21 cellular contexts compared by ENCODE assay signal in the genomic region with DNA sequence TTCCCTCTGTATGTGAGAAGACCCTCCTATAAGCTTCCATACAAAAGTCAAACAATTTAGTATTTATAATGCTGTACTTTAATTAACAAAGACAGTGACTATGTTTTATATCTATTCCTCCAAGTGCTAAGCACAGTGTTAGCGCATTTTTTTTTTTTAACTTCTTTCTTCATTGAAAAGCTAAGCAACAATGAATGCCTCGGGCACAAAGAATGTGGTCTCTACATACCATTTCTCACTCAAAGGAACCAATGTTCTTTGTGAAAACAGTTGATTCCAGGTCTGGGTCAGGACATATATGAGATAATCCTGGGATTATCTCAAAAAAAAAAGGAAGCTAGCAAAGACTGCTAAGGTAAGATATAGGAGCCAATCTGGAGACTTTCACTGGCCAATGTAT. TPM values are rescaled to one million over a fixed set of nuclear protein-coding genes. Genes with fewer than 3 reads are reported as not detected.
DNase-seq lines count a peak whose midpoint lies in the region; ATAC-seq and TF ChIP-seq lines count a peak whose summit lies in the region.
"Had no signal": no experiment of that assay in that cellular context is flagged by ENCODE, and none has a peak within 500 bp of the region (broad histone marks: within the 10 kb centered on the region; RNA-seq: fewer than 3 reads in every experiment).

No MANE protein-coding gene starts in this region.

- TF ChIP-seq RAD21 in SK-N-SH (IDR thresholded peaks at IDR 0.05; ENCODE audit: low read length) = no peak

- H3K36me3 Mint-ChIP-seq in GM23338 (ENCODE audit: low read depth) = peaks cover 10% of the 10 kb centered on the region
- H3K36me3 Mint-ChIP-seq in activated T-cell treated with anti-CD3 and anti-CD28 coated beads, Interleukin-2, amount 50 U/mL, for 24 hours (ENCODE audit: low read depth) = peaks cover 20% of the 10 kb centered on the region
- H3K36me3 Mint-ChIP-seq: CD4-positive, CD25-positive, alpha-beta regulatory T cell had no signal

- DNase-seq in GM23338 (ENCODE audit: low spot score) = peak; percentile 59
- peak; percentile 29 for DNase-seq in NCI-H226
- DNase-seq in foreskin melanocyte = peak; percentile 87
- no peak for DNase-seq in activated effector memory CD4-positive, alpha-beta T cell treated with Interleukin-2 at 50 U/mL for 16 hours
- DNase-seq in activated T-cell treated with anti-CD3 and anti-CD28 coated beads, Interleukin-2, amount 50 U/mL, for 24 hours = no peak
- DNase-seq in SK-N-SH = no peak
- no peak for DNase-seq in omental fat pad (ENCODE audit: low spot score)
- DNase-seq: CD4-positive, CD25-positive, alpha-beta regulatory T cell; COR-L47; DMS79; HFFc6; IMR-90; NCI-H1105; NCI-H146; NCI-H2029; NCI-H2227 treated with DMSO at 0.1 percent for 48 hours; NCI-H524; NCI-H774; Peyer's patch; SJCRH30 had no signal

- H2AFZ ChIP-seq in GM23338 = no peak overlapping the region
- no peak overlapping the region for H2AFZ ChIP-seq in SK-N-SH (ENCODE audit: low read depth)

- no peak overlapping the region for H3K27ac Mint-ChIP-seq in GM23338
- no peak overlapping the region for H3K27ac Mint-ChIP-seq in activated T-cell treated with anti-CD3 and anti-CD28 coated beads, Interleukin-2, amount 50 U/mL, for 24 hours
- H3K27ac Mint-ChIP-seq: CD4-positive, CD25-positive, alpha-beta regulatory T cell; HFFc6 had no signal

- no peaks in the 10 kb centered on the region for H3K27me3 ChIP-seq in GM23338 (ENCODE audit: insufficient read depth)
- no peaks in the 10 kb centered on the region for H3K27me3 ChIP-seq in SK-N-SH (ENCODE audit: insufficient read depth)
- H3K27me3 ChIP-seq: Peyer's patch, SJCRH30 had no signal

- H3K9me3 Mint-ChIP-seq in GM23338 = peaks cover 7% of the 10 kb centered on the region; the same call in 2 of the 3 replicates
- H3K9me3 Mint-ChIP-seq in activated T-cell treated with anti-CD3 and anti-CD28 coated beads, Interleukin-2, amount 50 U/mL, for 24 hours = no peaks in the 10 kb centered on the region
- H3K9me3 Mint-ChIP-seq: HFFc6 had no signal

- POLR2A ChIA-PET in SK-N-SH (lab: Yijun Ruan, JAX) = no interaction called here

- no peak for ATAC-seq in GM23338
- ATAC-seq in omental fat pad (ENCODE audit: low FRiP score) = no peak

- H3F3A ChIP-seq in GM23338 (replicated peaks; ENCODE audit: low read depth) = no peaks in the 10 kb centered on the region
- peaks cover 13% of the 10 kb centered on the region for H3F3A ChIP-seq in SK-N-SH (replicated peaks; ENCODE audit: insufficient read depth)

- no peak overlapping the region for H3K9ac ChIP-seq in SK-N-SH
- H3K9ac ChIP-seq: KMS-11 had no signal

- no peak overlapping the region for H3K4me2 ChIP-seq in GM23338
- H3K4me2 ChIP-seq in SK-N-SH = no peak overlapping the region
- H3K4me2 ChIP-seq: KMS-11 had no signal

- H3K4me1 Mint-ChIP-seq in GM23338 = peaks cover 6% of the 10 kb centered on the region; the same call in 2 of the 3 replicates
- peaks cover 28% of the 10 kb centered on the region for H3K4me1 Mint-ChIP-seq in activated T-cell treated with anti-CD3 and anti-CD28 coated beads, Interleukin-2, amount 50 U/mL, for 24 hours (ENCODE audit: low read depth)

- TF ChIP-seq CTCF in GM23338 (conservative IDR thresholded peaks at IDR 0.05; ENCODE audit: low read depth in 2 of 2) = no peak
- no peak for TF ChIP-seq CTCF in SK-N-SH (IDR thresholded peaks at IDR 0.05)
- no peak for TF ChIP-seq CTCF in omental fat pad (IDR thresholded peaks at IDR 0.05)

- CTCF ChIA-PET in SK-N-SH (lab: Yijun Ruan, JAX) = interaction anchor here (1.3 kb wide), 1 partner anchor 10 kb away, joined by 8 read pairs; no protein-coding TSS in a partner anchor

- peaks cover 7% of the 10 kb centered on the region; the same call in 1 of the 2 replicates for H3K4me1 ChIP-seq in GM23338 (ENCODE audit: insufficient read depth)
- H3K4me1 ChIP-seq in SK-N-SH (ENCODE audit: control insufficient read depth in 1 of 2, insufficient read depth in 2 of 2, low read depth in 1 of 2, low read length in 1 of 2) = peaks cover 0 to 22% of the 10 kb centered on the region in 2 experiments; a peak in 1 of 4 replicates
- H3K4me1 ChIP-seq: Peyer's patch, SJCRH30 had no signal

- H3K4me3 Mint-ChIP-seq in GM23338 = no peak overlapping the region
- no peak overlapping the region for H3K4me3 Mint-ChIP-seq in activated T-cell treated with anti-CD3 and anti-CD28 coated beads, Interleukin-2, amount 50 U/mL, for 24 hours
- H3K4me3 Mint-ChIP-seq: CD4-positive, CD25-positive, alpha-beta regulatory T cell; HFFc6 had no signal

- no peaks in the 10 kb centered on the region for H3K9me3 ChIP-seq in SK-N-SH
- H3K9me3 ChIP-seq: Peyer's patch, SJCRH30 had no signal

- H3K27me3 Mint-ChIP-seq in GM23338 (ENCODE audit: insufficient read depth, low read depth, poor library complexity) = no peaks in the 10 kb centered on the region
- no peaks in the 10 kb centered on the region for H3K27me3 Mint-ChIP-seq in activated T-cell treated with anti-CD3 and anti-CD28 coated beads, Interleukin-2, amount 50 U/mL, for 24 hours
- H3K27me3 Mint-ChIP-seq: CD4-positive, CD25-positive, alpha-beta regulatory T cell had no signal

- TF ChIP-seq EP300 in SK-N-SH (IDR thresholded peaks at IDR 0.05; ENCODE audit: borderline replicate concordance in 1 of 2, low read depth in 1 of 2, low read length in 1 of 2) = no peak

- WGBS in SK-N-SH (ENCODE audit: low lambda C conversion rate) = 97% methylated on average over 2 of the region's 2 CpGs

- H3K9me2 ChIP-seq in GM23338 (ENCODE audit: insufficient read depth) (no peaks in the 10 kb centered on the region), SK-N-SH (no peaks in the 10 kb centered on the region)

- H3K4me3 ChIP-seq in GM23338 (no peak overlapping the region), SK-N-SH (ENCODE audit: low read depth in 2 of 2, low read length in 1 of 2) (no peak overlapping the region)
- H3K4me3 ChIP-seq: Peyer's patch, SJCRH30 had no signal

- H4K20me1 ChIP-seq in GM23338 (replicated peaks; ENCODE audit: insufficient read depth) (no peaks in the 10 kb centered on the region), SK-N-SH (ENCODE audit: insufficient read depth) (no peaks in the 10 kb centered on the region; the same call in 1 of the 2 replicates)

- H3K36me3 ChIP-seq in GM23338 (ENCODE audit: insufficient read depth) = no peaks in the 10 kb centered on the region
- H3K36me3 ChIP-seq in SK-N-SH (replicated peaks in 1 of 2; ENCODE audit: control insufficient read depth in 1 of 2, insufficient read depth in 2 of 2, low read length in 1 of 2) = peaks cover 0 to 7% of the 10 kb centered on the region in 2 experiments
- H3K36me3 ChIP-seq: Peyer's patch, SJCRH30 had no signal

- H3K79me2 ChIP-seq in GM23338 (replicated peaks; ENCODE audit: insufficient read depth) = peaks cover 91% of the 10 kb centered on the region
- H3K79me2 ChIP-seq in SK-N-SH (ENCODE audit: insufficient read depth) = peaks cover 96% of the 10 kb centered on the region

- H3K27ac ChIP-seq in GM23338 (ENCODE audit: low read depth) (no peak overlapping the region), SK-N-SH (ENCODE audit: low read depth in 2 of 2, low read length in 1 of 2) (no peak overlapping the region)
- H3K27ac ChIP-seq: KMS-11, Peyer's patch, SJCRH30 had no signal

TF ChIP-seq in GM23338, 12 proteins besides CTCF, POLR2A, EP300 and RAD21 (continues in another document):
- TF ChIP-seq NANOG (IDR thresholded peaks at IDR 0.05; ENCODE audit: borderline replicate concordance) (no peak), POLR2AphosphoS5 (IDR thresholded peaks at IDR 0.05; ENCODE audit: low read depth) (no peak), EZH2phosphoT487 (IDR thresholded peaks at IDR 0.05; ENCODE audit: unreplicated experiment) (no peak), STAT1 (IDR thresholded peaks at IDR 0.05; ENCODE audit: unreplicated experiment) (no peak), ZNF114 (CRISPR knock-in tag; IDR thresholded peaks at IDR 0.05) (no peak)
- TF ChIP-seq, protein P1, sequence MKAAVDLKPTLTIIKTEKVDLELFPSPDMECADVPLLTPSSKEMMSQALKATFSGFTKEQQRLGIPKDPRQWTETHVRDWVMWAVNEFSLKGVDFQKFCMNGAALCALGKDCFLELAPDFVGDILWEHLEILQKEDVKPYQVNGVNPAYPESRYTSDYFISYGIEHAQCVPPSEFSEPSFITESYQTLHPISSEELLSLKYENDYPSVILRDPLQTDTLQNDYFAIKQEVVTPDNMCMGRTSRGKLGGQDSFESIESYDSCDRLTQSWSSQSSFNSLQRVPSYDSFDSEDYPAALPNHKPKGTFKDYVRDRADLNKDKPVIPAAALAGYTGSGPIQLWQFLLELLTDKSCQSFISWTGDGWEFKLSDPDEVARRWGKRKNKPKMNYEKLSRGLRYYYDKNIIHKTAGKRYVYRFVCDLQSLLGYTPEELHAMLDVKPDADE (IDR thresholded peaks at IDR 0.05) = no peak

TF ChIP-seq in SK-N-SH, 30 proteins besides CTCF, POLR2A, EP300 and RAD21 (continues in another document):
- TF ChIP-seq MXI1 (IDR thresholded peaks at IDR 0.05; ENCODE audit: low read depth, low read length) = no peak
- TF ChIP-seq JUND (IDR thresholded peaks at IDR 0.05) = no peak
- TF ChIP-seq, protein P2, sequence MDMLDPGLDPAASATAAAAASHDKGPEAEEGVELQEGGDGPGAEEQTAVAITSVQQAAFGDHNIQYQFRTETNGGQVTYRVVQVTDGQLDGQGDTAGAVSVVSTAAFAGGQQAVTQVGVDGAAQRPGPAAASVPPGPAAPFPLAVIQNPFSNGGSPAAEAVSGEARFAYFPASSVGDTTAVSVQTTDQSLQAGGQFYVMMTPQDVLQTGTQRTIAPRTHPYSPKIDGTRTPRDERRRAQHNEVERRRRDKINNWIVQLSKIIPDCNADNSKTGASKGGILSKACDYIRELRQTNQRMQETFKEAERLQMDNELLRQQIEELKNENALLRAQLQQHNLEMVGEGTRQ (IDR thresholded peaks at IDR 0.05; ENCODE audit: borderline replicate concordance, low read depth, low read length) = no peak

RNA-seq across cellular contexts. Expression of a gene that starts 26.2 kb away (rescaled TPM):
- 29.5 and 31.9 TPM in 2 replicates for total RNA-seq in GM23338 (2014; rRNA removed; shearing (Covaris generic))
- polyA plus RNA-seq in GM23338 (2016; fragmentation: Nextera tagmentation; extraction: Ambion mirVana) (47.2 and 48.7 TPM in 2 replicates), SK-N-SH (2012; rRNA removed) (7.6 and 9.6 TPM in 2 replicates)
- polyA plus RNA-seq in SK-N-SH (2012; cell fraction: cytosol; rRNA removed) = 13.0 and 17.1 TPM in 2 replicates
- 2.8 and 4.7 TPM in 2 replicates for polyA plus RNA-seq in SK-N-SH (2012; cell fraction: nucleus; rRNA removed)
- 10 to 100 TPM; 44.7 to 70.5 (median 57.1) TPM for total RNA-seq in omental fat pad

RNA-seq across cellular contexts. Expression of a gene that starts 29.2 kb away (rescaled TPM):
- 405 and 435 TPM in 2 replicates for total RNA-seq in GM23338 (2014; rRNA removed; shearing (Covaris generic))
- polyA plus RNA-seq in GM23338 (2016; fragmentation: Nextera tagmentation; extraction: Ambion mirVana) = 272 and 333 TPM in 2 replicates
- polyA plus RNA-seq in SK-N-SH (2012; rRNA removed) = 11.7 and 15.3 TPM in 2 replicates
- polyA plus RNA-seq in SK-N-SH (2012; cell fraction: cytosol; rRNA removed) = 11.6 and 12.5 TPM in 2 replicates
- polyA plus RNA-seq in SK-N-SH (2012; cell fraction: nucleus; rRNA removed) = 21.6 and 49.9 TPM in 2 replicates
- 100 to 1,000 TPM in 3 of 4 donors, 10 to 100 TPM in 1; 99.8 to 179 (median 149) TPM for total RNA-seq in omental fat pad

Comparison
In these comparisons a context has a peak if more than half of its experiments do, and no peak if none do; other contexts are left out.
1. DNase-seq: peak in GM23338 (single experiment), NCI-H226 (single experiment) and foreskin melanocyte (single experiment); none in activated effector memory CD4-positive, alpha-beta T cell treated with Interleukin-2 at 50 U/mL for 16 hours (single experiment), activated T-cell treated with anti-CD3 and anti-CD28 coated beads, Interleukin-2, amount 50 U/mL, for 24 hours (single experiment), SK-N-SH (single experiment) and omental fat pad (single experiment).